In the genomic region with DNA sequence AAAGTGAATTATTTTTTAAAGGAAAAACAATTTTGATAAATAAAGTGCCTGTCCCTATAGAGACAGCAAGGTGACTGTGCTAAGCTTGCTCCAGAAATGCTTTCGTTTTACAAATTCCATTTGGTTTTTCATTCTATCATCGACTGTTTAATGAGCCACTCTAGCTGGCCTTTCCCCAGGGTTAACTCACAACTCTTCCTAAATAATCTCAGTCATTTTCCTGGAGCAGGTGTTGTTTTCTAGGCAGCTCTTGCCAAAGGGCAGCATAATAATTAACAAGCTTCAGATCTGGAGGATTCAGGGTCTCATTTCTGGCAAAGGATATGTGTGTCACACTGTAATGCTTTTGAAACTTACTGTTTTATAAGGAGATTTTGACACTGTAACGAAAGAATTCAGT, we compare ENCODE assay signal across 24 cellular contexts.
DNase-seq lines count a peak whose midpoint lies in the region; FAIRE-seq and TF ChIP-seq lines count a peak whose summit lies in the region.
"Had no signal": no experiment of that assay in that cellular context is flagged by ENCODE, and none has a peak within 500 bp of the region (broad histone marks: within the 10 kb centered on the region; RNA-seq: fewer than 3 reads in every experiment).

No MANE protein-coding gene starts in this region.

- WGBS in adrenal gland, 4 donors = 46 to 56% (median 53%) methylated on average over 3 of the region's 3 CpGs

- no peak for TF ChIP-seq POLR2A in adrenal gland (IDR thresholded peaks at IDR 0.05)

- H3K9ac ChIP-seq in kidney (ENCODE audit: low read length in 2 of 2) (no peak overlapping the region), skeletal muscle satellite cell (ENCODE audit: low read depth, low read length) (no peak overlapping the region)

- TF ChIP-seq CTCF in kidney (IDR thresholded peaks at IDR 0.05; ENCODE audit: borderline replicate concordance, extremely low read depth, insufficient read depth) = no peak
- no peak for TF ChIP-seq CTCF in adrenal gland (IDR thresholded peaks at IDR 0.05)

- no peak for FAIRE-seq in kidney (lab: Jason Lieb, UNC)
- FAIRE-seq: RCC 7860 had no signal

- H3K27me3 ChIP-seq in skeletal muscle satellite cell (ENCODE audit: control insufficient read depth, insufficient read depth, low read length) (no peaks in the 10 kb centered on the region), adrenal gland (no peaks in the 10 kb centered on the region)
- H3K27me3 ChIP-seq: breast epithelium, stomach, tibial nerve had no signal

- DNase-seq in ELR (ENCODE audit: low read depth) = peak; percentile 8
- peak; percentile 6 to 69 for DNase-seq in NCI-H446 (lab: John Stamatoyannopoulos, UW)
- no peak for DNase-seq in kidney
- no peak for DNase-seq in adrenal gland
- no peak for DNase-seq in NCI-H226
- DNase-seq in posterior cingulate gyrus = no peak
- DNase-seq: activated CD4-positive, alpha-beta memory T cell treated with anti-CD3 and anti-CD28 coated beads, Interleukin-2, amount 10 ng/mL, durations not matched to agents 7 days and 5 days; activated CD4-positive, alpha-beta T cell treated with anti-CD3 and anti-CD28 coated beads for 1 hour; activated CD8-positive, alpha-beta memory T cell treated with anti-CD3 and anti-CD28 coated beads, Interleukin-2, amount 50 U/mL, for 48 hours; activated naive CD4-positive, alpha-beta T cell treated with anti-CD3 and anti-CD28 coated beads, Interleukin-2, amount 50 U/mL, for 16 hours; amniotic stem cell; Caco-2; DMS79 treated with DMSO at 0.1 percent for 48 hours; hippocampal formation; IMR-90; MV-4-11; NCI-H524 treated with DMSO at 0.1 percent for 48 hours; SHP77 treated with DMSO at 0.1 percent for 48 hours; stimulated activated CD4-positive, alpha-beta T cell treated with anti-CD3 and anti-CD28 coated beads, Interleukin-4, amount 100 ng/mL, for 1 hour; stomach had no signal

- H3K27ac ChIP-seq in kidney (ENCODE audit: low read depth in 2 of 2, low read length in 2 of 2) = no peak overlapping the region
- no peak overlapping the region for H3K27ac ChIP-seq in adrenal gland
- H3K27ac ChIP-seq: breast epithelium, stomach, tibial nerve had no signal

- H3K4me3 ChIP-seq in kidney (ENCODE audit: low read length in 2 of 2) (peak overlapping the region; percentile 14 to 33), skeletal muscle satellite cell (ENCODE audit: low read length) (no peak overlapping the region), adrenal gland (no peak overlapping the region)
- H3K4me3 ChIP-seq: breast epithelium, stomach, tibial nerve had no signal

- peaks cover 0 to 5% of the 10 kb centered on the region in 2 donors for H3K9me3 ChIP-seq in kidney (ENCODE audit: control insufficient read depth in 1 of 2, low read length in 2 of 2)
- H3K9me3 ChIP-seq in skeletal muscle satellite cell (replicated peaks; ENCODE audit: low read length) = peaks cover 3% of the 10 kb centered on the region
- no peaks in the 10 kb centered on the region for H3K9me3 ChIP-seq in adrenal gland (replicated peaks in 1 of 3)
- H3K9me3 ChIP-seq: breast epithelium, Caco-2 had no signal

- no peaks in the 10 kb centered on the region for H3K4me1 ChIP-seq in kidney (ENCODE audit: control insufficient read depth in 1 of 2, insufficient read depth in 1 of 2, low read depth in 1 of 2, low read length in 2 of 2)
- H3K4me1 ChIP-seq in skeletal muscle satellite cell (ENCODE audit: control insufficient read depth, insufficient read depth, low read length) = no peaks in the 10 kb centered on the region
- no peaks in the 10 kb centered on the region for H3K4me1 ChIP-seq in adrenal gland (replicated peaks in 1 of 2)
- H3K4me1 ChIP-seq: breast epithelium, Caco-2, stomach had no signal

- H3K4me2 ChIP-seq in skeletal muscle satellite cell (ENCODE audit: low read length) = peak overlapping the region; percentile 14

- H3K36me3 ChIP-seq in kidney (ENCODE audit: control insufficient read depth in 1 of 2, insufficient read depth in 2 of 2, low read length in 2 of 2) = no peaks in the 10 kb centered on the region
- H3K36me3 ChIP-seq in skeletal muscle satellite cell (ENCODE audit: insufficient read depth, low read length) = no peaks in the 10 kb centered on the region
- H3K36me3 ChIP-seq in adrenal gland (replicated peaks in 1 of 2) = no peaks in the 10 kb centered on the region
- H3K36me3 ChIP-seq: breast epithelium, stomach, tibial nerve had no signal

- intact Hi-C loops in kidney (cut with DNase I) = no loop called here
- intact Hi-C loops in adrenal gland (cut with DNase I) = no loop called here
- intact Hi-C loops in posterior cingulate gyrus (cut with DNase I) = no loop called here

Comparison
In these comparisons a context has a peak if more than half of its experiments do, and no peak if none do; other contexts are left out.
1. DNase-seq: peak in ELR (single experiment) and NCI-H446 (2 of 2); none in kidney (single experiment), adrenal gland (0 of 7), NCI-H226 (single experiment) and posterior cingulate gyrus (0 of 10).
2. H3K4me3 ChIP-seq: peak in kidney (2 of 2); none in skeletal muscle satellite cell (single experiment) and adrenal gland (0 of 4).